In genomic region chr3:14991148-14991742, GRCh38 we compare ENCODE assay signal across 21 cellular contexts. TPM values are rescaled to one million over a fixed set of nuclear protein-coding genes. Genes with fewer than 3 reads are reported as not detected.
A peak's percentile ranks its signal among the peaks of the same experiment; 100 is the strongest.
DNase-seq lines count a peak whose midpoint lies in the region; ATAC-seq and TF ChIP-seq lines count a peak whose summit lies in the region.
"Had no signal": no experiment of that assay in that cellular context is flagged by ENCODE, and none has a peak within 500 bp of the region (broad histone marks: within the 10 kb centered on the region; RNA-seq: fewer than 3 reads in every experiment).

No MANE protein-coding gene starts in this region.

- H3K4me3 ChIP-seq in heart right ventricle: no peak overlapping the region
- no peak overlapping the region for H3K4me3 ChIP-seq in gastrocnemius medialis
- H3K4me3 ChIP-seq: hepatocyte, SJCRH30, skin epidermis, tibial artery had no signal

- DNase-seq in NCI-H2107 treated with DMSO at 0.1 percent for 48 hours (lab: John Stamatoyannopoulos, UW; ENCODE audit: unreplicated experiment) (peak; percentile 50), NCI-H2107 (lab: John Stamatoyannopoulos, UW) (no peak), NCI-H345 treated with DMSO at 0.1 percent for 48 hours (lab: John Stamatoyannopoulos, UW; ENCODE audit: unreplicated experiment) (peak; percentile 42), heart right ventricle (no peak), gastrocnemius medialis (no peak), mesenteric fat pad (ENCODE audit: low spot score) (no peak), NCI-H82 treated with DMSO at 0.1 percent for 48 hours (lab: John Stamatoyannopoulos, UW; ENCODE audit: unreplicated experiment) (no peak)
- DNase-seq in activated CD4-positive, alpha-beta T cell treated with anti-CD3 and anti-CD28 coated beads, Interleukin-2, amount 50 U/mL, for 4 hours: no peak
- DNase-seq: activated CD4-positive, alpha-beta T cell treated with anti-CD3 and anti-CD28 coated beads for 36 hours; activated CD8-positive, alpha-beta memory T cell treated with anti-CD3 and anti-CD28 coated beads, Interleukin-2, amount 50 U/mL, for 48 hours; activated naive CD4-positive, alpha-beta T cell; effector CD4-positive, alpha-beta T cell; kidney; MV-4-11; NCI-H2171; posterior cingulate gyrus; SJCRH30; T-helper 9 cell; tibial artery had no signal

- H3K36me3 ChIP-seq in heart right ventricle (no peaks in the 10 kb centered on the region), gastrocnemius medialis (no peaks in the 10 kb centered on the region)
- H3K36me3 ChIP-seq: SJCRH30, tibial artery had no signal

- H3K9me3 ChIP-seq in heart right ventricle: no peaks in the 10 kb centered on the region
- H3K9me3 ChIP-seq in gastrocnemius medialis: no peaks in the 10 kb centered on the region
- H3K9me3 ChIP-seq: SJCRH30, tibial artery had no signal

- no peak for TF ChIP-seq CTCF in heart right ventricle (IDR thresholded peaks at IDR 0.05)
- TF ChIP-seq CTCF in gastrocnemius medialis (IDR thresholded peaks at IDR 0.05 in 4 of 5, conservative IDR thresholded peaks at IDR 0.05 in 1 of 5): no peak

- in situ Hi-C loops in gastrocnemius medialis (cut with MboI; ENCODE audit: low sequenced_read_pairs in 4 of 4): no loop called here

- H3K27me3 ChIP-seq in heart right ventricle (no peaks in the 10 kb centered on the region), gastrocnemius medialis (no peaks in the 10 kb centered on the region)
- H3K27me3 ChIP-seq: hepatocyte, SJCRH30, tibial artery had no signal

- H3K27ac ChIP-seq in heart right ventricle: peak overlapping the region in 8 of 10 donors; percentile 2 to 84 (median 54)
- H3K27ac ChIP-seq in gastrocnemius medialis: peak overlapping the region in 3 of 4 donors; percentile 13 to 57 (median 46)
- H3K27ac ChIP-seq: hepatocyte, SJCRH30, skin epidermis, tibial artery had no signal

- 53 to 62% methylated on average over 1 of the region's 1 CpG for WGBS in heart right ventricle, 2 donors

- H3K4me1 ChIP-seq in heart right ventricle (peaks cover 7 to 55% (median 49%) of the 10 kb centered on the region in 9 donors), gastrocnemius medialis (peaks cover 49% of the 10 kb centered on the region in 2 donors)

- TF ChIP-seq POLR2A in gastrocnemius medialis (IDR thresholded peaks at IDR 0.05): no peak

- ATAC-seq in heart right ventricle: no peak
- no peak for ATAC-seq in gastrocnemius medialis
- ATAC-seq: activated CD4-positive, alpha-beta T cell treated with anti-CD3 and anti-CD28 coated beads for 36 hours had no signal

- intact Hi-C loops in heart right ventricle (cut with DNase I): no loop called here
- intact Hi-C loops in gastrocnemius medialis (cut with DNase I; ENCODE audit: low total_unique reads): no loop called here

RNA-seq across cellular contexts. Expression of gene NR2C2, which starts 43.9 kb away (rescaled TPM):
- 10 to 100 TPM; 22.2 to 33.8 (median 27.6) TPM for total RNA-seq in heart right ventricle
- polyA plus RNA-seq in heart right ventricle: 1 to 10 TPM; 6.5 to 9.1 TPM
- 10 to 100 TPM; 26.0 to 45.5 (median 33.2) TPM for total RNA-seq in gastrocnemius medialis
- total RNA-seq in mesenteric fat pad: 32.9 TPM

Comparison
In these comparisons a context has a peak if more than half of its experiments do, and no peak if none do; other contexts are left out.
1. DNase-seq: peak in NCI-H2107 treated with DMSO at 0.1 percent for 48 hours (single experiment) and NCI-H345 treated with DMSO at 0.1 percent for 48 hours (single experiment); none in NCI-H2107 (single experiment), heart right ventricle (0 of 2), gastrocnemius medialis (0 of 2), mesenteric fat pad (single experiment), NCI-H82 treated with DMSO at 0.1 percent for 48 hours (single experiment) and activated CD4-positive, alpha-beta T cell treated with anti-CD3 and anti-CD28 coated beads, Interleukin-2, amount 50 U/mL, for 4 hours (0 of 2).